In genomic region chr14:103055693-103056092, GRCh38 we compare ENCODE assay signal across 1 cellular context.
TF ChIP-seq lines count a peak whose summit lies in the region.

No MANE protein-coding gene starts in this region.

TF ChIP-seq in H1, 55 proteins besides CTCF, POLR2A, EP300 and RAD21:
- TF ChIP-seq ASH2L (IDR thresholded peaks at IDR 0.05; ENCODE audit: low read length): no peak
- no peak for TF ChIP-seq SP2 (IDR thresholded peaks at IDR 0.05; ENCODE audit: low read length)
- no peak for TF ChIP-seq KDM4A (IDR thresholded peaks at IDR 0.05; ENCODE audit: low read depth, low read length, severe bottlenecking)
- no peak for TF ChIP-seq CBX5 (IDR thresholded peaks at IDR 0.05; ENCODE audit: low read depth, low read length)
- TF ChIP-seq CBX8 (IDR thresholded peaks at IDR 0.05; ENCODE audit: borderline replicate concordance, low read depth, low read length): no peak
- TF ChIP-seq POU5F1 (IDR thresholded peaks at IDR 0.05; ENCODE audit: low read depth, low read length): no peak
- no peak for TF ChIP-seq POLR2AphosphoS5 (IDR thresholded peaks at IDR 0.05; ENCODE audit: low read depth, low read length)
- TF ChIP-seq MAX (IDR thresholded peaks at IDR 0.05): no peak
- no peak for TF ChIP-seq KDM5A (IDR thresholded peaks at IDR 0.05; ENCODE audit: low read length)
- TF ChIP-seq TAF7 (optimal IDR thresholded peaks at IDR 0.05; ENCODE audit: borderline replicate concordance, low read depth, low read length): no peak
- no peak for TF ChIP-seq RFX5 (IDR thresholded peaks at IDR 0.05; ENCODE audit: borderline replicate concordance, low read depth, low read length)
- TF ChIP-seq KDM1A (IDR thresholded peaks at IDR 0.05; ENCODE audit: borderline replicate concordance, low read length): no peak
- TF ChIP-seq CHD2 (IDR thresholded peaks at IDR 0.05; ENCODE audit: low read length): no peak
- no peak for TF ChIP-seq SP4 (IDR thresholded peaks at IDR 0.05; ENCODE audit: low read length)
- TF ChIP-seq CHD7 (IDR thresholded peaks at IDR 0.05; ENCODE audit: insufficient replicate concordance, low read length): no peak
- TF ChIP-seq CEBPB (IDR thresholded peaks at IDR 0.05; ENCODE audit: low read depth, low read length): no peak
- no peak for TF ChIP-seq TCF12 (IDR thresholded peaks at IDR 0.05; ENCODE audit: low read depth, low read length)
